ENCODE assay signal across 19 cellular contexts in genomic region chr18:6271585-6271984, GRCh38.
"Had no signal": no experiment of that assay in that cellular context is flagged by ENCODE, and none has a peak within 500 bp of the region (broad histone marks: within the 10 kb centered on the region; RNA-seq: fewer than 3 reads in every experiment).

No MANE protein-coding gene starts in this region.

- H3K9me3 ChIP-seq: colonic mucosa, gastrocnemius medialis, neutrophil, right lobe of liver, thoracic aorta, uterus had no signal

- H3K36me3 Mint-ChIP-seq: type B pancreatic cell had no signal

- H3K27me3 ChIP-seq: colonic mucosa, gastrocnemius medialis, hepatocyte, neutrophil, right lobe of liver, uterus had no signal

- H3K4me1 ChIP-seq: colonic mucosa, gastrocnemius medialis, right lobe of liver, uterus had no signal

- H3K9me3 Mint-ChIP-seq: activated T-cell treated with anti-CD3 and anti-CD28 coated beads, Interleukin-2, amount 50 U/mL, for 24 hours; stimulated activated naive CD8-positive, alpha-beta T cell treated with anti-CD3 and anti-CD28 coated beads, Interleukin-15, Interleukin-2, amounts not matched to agents 100 ng/mL and 50 ng/mL, for 24 hours; type B pancreatic cell had no signal

- H3K4me3 ChIP-seq: colonic mucosa, gastrocnemius medialis, hepatocyte, right lobe of liver, thoracic aorta, uterus had no signal

- H3K27me3 Mint-ChIP-seq: activated CD4-positive, alpha-beta memory T cell treated with anti-CD3 and anti-CD28 coated beads, Interleukin-2, amount 10 ng/mL, durations not matched to agents 7 days and 5 days; activated T-cell treated with anti-CD3 and anti-CD28 coated beads, Interleukin-2, amount 50 U/mL, for 24 hours; naive B cell had no signal

- H3K4me3 Mint-ChIP-seq: activated CD4-positive, alpha-beta memory T cell treated with anti-CD3 and anti-CD28 coated beads, Interleukin-2, amount 10 ng/mL, durations not matched to agents 7 days and 5 days; activated T-cell treated with anti-CD3 and anti-CD28 coated beads, Interleukin-2, amount 50 U/mL, for 24 hours; stimulated activated naive CD8-positive, alpha-beta T cell treated with anti-CD3 and anti-CD28 coated beads, Interleukin-15, Interleukin-2, amounts not matched to agents 100 ng/mL and 50 ng/mL, for 24 hours had no signal

- H3K27ac ChIP-seq: colonic mucosa, gastrocnemius medialis, hepatocyte, neutrophil, right lobe of liver, thoracic aorta, uterus had no signal

- H3K27ac Mint-ChIP-seq: activated CD4-positive, alpha-beta memory T cell treated with anti-CD3 and anti-CD28 coated beads, Interleukin-2, amount 10 ng/mL, durations not matched to agents 7 days and 5 days; activated naive CD4-positive, alpha-beta T cell treated with anti-CD3 and anti-CD28 coated beads, Interleukin-2, amount 50 U/mL, for 72 hours; activated T-cell treated with anti-CD3 and anti-CD28 coated beads, Interleukin-2, amount 50 U/mL, for 24 hours; stimulated activated naive CD8-positive, alpha-beta T cell treated with anti-CD3 and anti-CD28 coated beads, Interleukin-15, Interleukin-2, amounts not matched to agents 100 ng/mL and 50 ng/mL, for 24 hours; type B pancreatic cell had no signal

- ATAC-seq: gastrocnemius medialis, left ventricle myocardium superior, right lobe of liver had no signal

- H3K36me3 ChIP-seq: colonic mucosa, gastrocnemius medialis, neutrophil, right lobe of liver, thoracic aorta, uterus had no signal

- DNase-seq: activated CD4-positive, alpha-beta memory T cell treated with anti-CD3 and anti-CD28 coated beads, Interleukin-2, amount 10 ng/mL, durations not matched to agents 7 days and 5 days; activated CD4-positive, alpha-beta T cell treated with anti-CD3 and anti-CD28 coated beads for 4 hours; activated CD8-positive, alpha-beta memory T cell treated with anti-CD3 and anti-CD28 coated beads, Interleukin-2, amount 50 U/mL, for 48 hours; activated T-cell treated with anti-CD3 and anti-CD28 coated beads, Interleukin-2, amount 50 U/mL, for 24 hours; colonic mucosa; effector memory CD4-positive, alpha-beta T cell; erythroblast; gastrocnemius medialis; left ventricle myocardium superior; naive B cell; right lobe of liver; stimulated activated CD4-positive, alpha-beta T cell treated with anti-CD3 and anti-CD28 coated beads, Interleukin-2, amount 100 ng/mL, for 48 hours; uterus had no signal
